8 cellular contexts compared by ENCODE assay signal in the genomic region with DNA sequence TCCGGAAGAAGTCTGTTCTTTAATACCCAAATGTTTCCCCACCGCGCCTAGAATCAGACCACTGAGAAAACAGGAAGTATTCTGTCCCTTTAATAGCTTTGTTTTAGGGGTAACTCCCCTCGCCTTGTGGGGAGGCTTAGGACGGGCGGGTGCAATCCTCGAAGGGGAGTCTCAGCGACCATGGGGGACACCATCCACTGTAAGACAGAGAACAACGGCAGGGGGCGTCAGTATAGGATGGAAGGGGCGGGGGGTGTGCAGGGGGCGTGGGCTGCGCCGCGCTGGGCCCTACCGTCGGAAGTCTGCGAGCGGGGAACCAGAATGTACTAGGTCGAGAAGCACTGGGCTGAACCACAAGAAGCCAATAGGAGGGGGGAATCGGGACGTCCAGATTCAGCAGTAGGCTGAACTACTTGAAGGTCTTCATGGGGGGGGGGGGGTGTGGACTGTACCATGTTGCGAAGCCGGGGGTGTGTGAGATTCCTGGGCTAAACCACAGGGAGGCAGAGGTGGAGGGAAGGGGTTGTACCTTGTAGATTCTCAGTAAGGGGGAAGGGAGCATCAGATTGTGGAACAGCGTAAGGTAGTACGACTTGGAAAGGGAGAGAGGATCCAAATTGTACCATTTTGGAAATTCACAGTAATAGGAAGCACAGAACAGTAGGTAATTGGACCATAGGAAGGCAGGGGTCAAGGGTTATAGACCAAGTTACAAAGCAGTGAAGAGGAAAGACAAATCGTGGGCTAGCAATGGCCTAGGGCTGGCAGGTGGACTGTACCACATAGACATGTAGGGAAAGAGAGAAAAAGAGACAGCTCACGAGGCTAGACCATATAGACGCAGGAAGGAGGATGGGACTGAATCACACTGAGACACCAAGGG. TPM values are rescaled to one million over a fixed set of nuclear protein-coding genes. Genes with fewer than 3 reads are reported as not detected.
DNase-seq lines count a peak whose midpoint lies in the region; FAIRE-seq and TF ChIP-seq lines count a peak whose summit lies in the region.

No MANE protein-coding gene starts in this region.

- CTCF ChIA-PET in activated naive CD4-positive, alpha-beta T cell treated with anti-CD3 and anti-CD28 coated beads for 36 hours (lab: Charles Lee): no interaction called here

- H3K27ac Mint-ChIP-seq in activated naive CD4-positive, alpha-beta T cell treated with anti-CD3 and anti-CD28 coated beads for 36 hours: peak overlapping the region; percentile 98

- H3K36me3 ChIP-seq in MG63 (peaks cover 3% of the 10 kb centered on the region; the same call in 1 of the 2 replicates), neutrophil (peaks cover 3% of the 10 kb centered on the region), tibial artery (no peaks in the 10 kb centered on the region)

- no peak for FAIRE-seq in frontal cortex (lab: Jason Lieb, UNC)

- peak overlapping the region; percentile 96 for H3K27ac ChIP-seq in neutrophil
- H3K27ac ChIP-seq in tibial artery: peak overlapping the region; percentile 91 to 96

- peak overlapping the region; percentile 82 for H3K4me3 Mint-ChIP-seq in activated naive CD4-positive, alpha-beta T cell treated with anti-CD3 and anti-CD28 coated beads for 36 hours

- H3K9me3 ChIP-seq in MG63 (no peaks in the 10 kb centered on the region), neutrophil (no peaks in the 10 kb centered on the region), tibial artery (no peaks in the 10 kb centered on the region)

- DNase-seq in DMS79 treated with DMSO at 0.1 percent for 48 hours (lab: John Stamatoyannopoulos, UW) (peak; percentile 79), H4 (ENCODE audit: low spot score) (peak; percentile 96), MG63 (peak; percentile 90), SIG-M5 treated with dmso at 0.1 percent for 504 hours (lab: John Stamatoyannopoulos, UW; ENCODE audit: unreplicated experiment) (peak; percentile 89), frontal cortex (ENCODE audit: low spot score in 2 of 2) (peak; percentile 82), tibial artery (peak; percentile 87 to 93)
- peak; percentile 83 for DNase-seq in activated naive CD4-positive, alpha-beta T cell treated with anti-CD3 and anti-CD28 coated beads for 36 hours

- H3K9me3 Mint-ChIP-seq in activated naive CD4-positive, alpha-beta T cell treated with anti-CD3 and anti-CD28 coated beads for 36 hours: no peaks in the 10 kb centered on the region

- intact Hi-C loops in activated naive CD4-positive, alpha-beta T cell treated with anti-CD3 and anti-CD28 coated beads for 36 hours (cut with micrococcal nuclease): loop anchor here (1.0 to 2.0 kb wide), 5 partner anchors 8 to 240 kb away; partner anchors contain the start of genes CA11, RPL18 and SPHK2
- intact Hi-C loops in tibial artery (cut with DNase I; ENCODE audit: low total_unique reads): no loop called here

- peaks cover 4% of the 10 kb centered on the region for H3K36me3 Mint-ChIP-seq in activated naive CD4-positive, alpha-beta T cell treated with anti-CD3 and anti-CD28 coated beads for 36 hours (ENCODE audit: low read depth)

- H3K27me3 ChIP-seq in MG63 (peaks cover 5% of the 10 kb centered on the region; the same call in 1 of the 2 replicates), neutrophil (no peaks in the 10 kb centered on the region), tibial artery (no peaks in the 10 kb centered on the region)

- H3K4me3 ChIP-seq in MG63 (peak overlapping the region; percentile 63), neutrophil (ENCODE audit: low read depth in 1 of 2, low read length in 1 of 2) (peak overlapping the region; percentile 87 to 90), tibial artery (peak overlapping the region; percentile 73 to 75)

- TF ChIP-seq CTCF in neutrophil (IDR thresholded peaks at IDR 0.05) (no peak), tibial artery (IDR thresholded peaks at IDR 0.05) (peak in 1 of 2 experiments; percentile 31)

- peaks cover 46% of the 10 kb centered on the region for H3K4me1 Mint-ChIP-seq in activated naive CD4-positive, alpha-beta T cell treated with anti-CD3 and anti-CD28 coated beads for 36 hours (ENCODE audit: low read depth)

- H3K4me1 ChIP-seq in neutrophil (ENCODE audit: control insufficient read depth in 1 of 2, insufficient read depth in 1 of 2, low read depth in 1 of 2, low read length in 1 of 2) (peaks cover 53 to 58% of the 10 kb centered on the region in 2 experiments), tibial artery (peaks cover 5 to 46% (median 39%) of the 10 kb centered on the region in 4 donors)

- H3K27me3 Mint-ChIP-seq in activated naive CD4-positive, alpha-beta T cell treated with anti-CD3 and anti-CD28 coated beads for 36 hours (ENCODE audit: low read depth): no peaks in the 10 kb centered on the region

RNA-seq across cellular contexts. Expression of gene DBP, which starts 1.0 kb away (rescaled TPM):
- 14.0 and 34.2 TPM in 2 replicates for total RNA-seq in H4 (2014; rRNA removed; shearing (Covaris generic))
- 9.3 and 14.5 TPM in 2 replicates for total RNA-seq in MG63 (2014; rRNA removed; shearing (Covaris generic); ENCODE audit: low replicate concordance)
- 1 to 10 TPM; 7.8 to 9.7 TPM for total RNA-seq in activated naive CD4-positive, alpha-beta T cell treated with anti-CD3 and anti-CD28 coated beads for 36 hours
- 4.9 TPM for total RNA-seq in frontal cortex

RNA-seq across cellular contexts. Expression of gene CA11, which starts 7.8 kb away (rescaled TPM):
- 2.2 and 8.3 TPM in 2 replicates for total RNA-seq in H4 (2014; rRNA removed; shearing (Covaris generic))
- total RNA-seq in MG63 (2014; rRNA removed; shearing (Covaris generic); ENCODE audit: low replicate concordance): 1.3 TPM in 1 of 2 replicates, not detected in the other
- 10 to 100 TPM; 12.0 to 14.9 TPM for total RNA-seq in activated naive CD4-positive, alpha-beta T cell treated with anti-CD3 and anti-CD28 coated beads for 36 hours
- total RNA-seq in frontal cortex: 12.6 TPM

RNA-seq across cellular contexts. Expression of gene SPHK2, which starts 18.9 kb away (rescaled TPM):
- 6.5 and 9.0 TPM in 2 replicates for total RNA-seq in H4 (2014; rRNA removed; shearing (Covaris generic))
- 6.7 and 8.6 TPM in 2 replicates for total RNA-seq in MG63 (2014; rRNA removed; shearing (Covaris generic); ENCODE audit: low replicate concordance)
- total RNA-seq in activated naive CD4-positive, alpha-beta T cell treated with anti-CD3 and anti-CD28 coated beads for 36 hours: 10 to 100 TPM; 20.1 to 20.6 TPM
- 6.9 TPM for total RNA-seq in frontal cortex

RNA-seq across cellular contexts. Expression of gene RPL18, which starts 19.2 kb away (rescaled TPM):
- total RNA-seq in H4 (2014; rRNA removed; shearing (Covaris generic)): 1,978 and 2,048 TPM in 2 replicates
- 3,057 and 3,727 TPM in 2 replicates for total RNA-seq in MG63 (2014; rRNA removed; shearing (Covaris generic); ENCODE audit: low replicate concordance)
- 1,000 to 10,000 TPM; 2,373 to 2,473 TPM for total RNA-seq in activated naive CD4-positive, alpha-beta T cell treated with anti-CD3 and anti-CD28 coated beads for 36 hours
- total RNA-seq in frontal cortex: 1,742 TPM

RNA-seq across cellular contexts. Expression of gene FAM83E, which starts 23.3 kb away (rescaled TPM):
- total RNA-seq in H4 (2014; rRNA removed; shearing (Covaris generic)): 0.06 and 1.6 TPM in 2 replicates
- total RNA-seq in MG63 (2014; rRNA removed; shearing (Covaris generic); ENCODE audit: low replicate concordance): not detected in 2 replicates
- 1 to 10 TPM; 2.0 TPM for total RNA-seq in activated naive CD4-positive, alpha-beta T cell treated with anti-CD3 and anti-CD28 coated beads for 36 hours
- total RNA-seq in frontal cortex: 0.41 TPM

Comparison
In these comparisons a context has a peak if more than half of its experiments do, and no peak if none do; other contexts are left out.
1. Peak in every context shown above with its lines: DNase-seq, H3K4me3 ChIP-seq and H3K27ac ChIP-seq.